30 cellular contexts compared by ENCODE assay signal in the genomic region with DNA sequence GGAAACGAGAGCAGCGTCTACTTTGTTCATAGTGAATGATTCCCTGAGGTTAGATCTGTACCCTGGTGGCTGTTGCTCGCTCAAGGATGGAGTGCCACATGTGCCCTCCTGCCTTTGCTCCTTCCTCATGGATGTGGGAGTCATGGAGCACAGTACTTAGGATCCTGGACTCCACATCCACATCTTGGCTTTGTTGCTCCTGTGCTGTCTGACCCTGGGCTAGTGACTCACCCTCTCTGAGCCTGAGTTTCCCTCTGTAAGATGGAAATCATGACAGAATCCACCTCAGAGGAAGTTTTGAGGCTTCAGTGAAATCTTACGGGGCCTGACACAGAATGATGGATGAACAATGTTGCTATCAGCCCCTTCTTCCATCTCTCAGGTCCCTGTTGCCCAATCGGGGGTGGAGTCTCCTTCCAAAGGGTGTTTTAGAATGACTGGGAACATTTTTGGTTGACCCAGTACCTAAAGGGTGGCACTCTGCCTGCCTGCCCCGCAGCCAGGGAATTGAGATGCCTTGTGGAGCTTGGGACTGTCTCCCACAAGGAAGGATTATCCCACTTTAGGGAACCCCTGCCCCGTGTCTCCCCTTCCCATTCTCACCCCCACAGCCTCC. TPM values are rescaled to one million over a fixed set of nuclear protein-coding genes. Genes with fewer than 3 reads are reported as not detected.
DNase-seq lines count a peak whose midpoint lies in the region; TF ChIP-seq lines count a peak whose summit lies in the region.
"Had no signal": no experiment of that assay in that cellular context is flagged by ENCODE, and none has a peak within 500 bp of the region (broad histone marks: within the 10 kb centered on the region; RNA-seq: fewer than 3 reads in every experiment).

No MANE protein-coding gene starts in this region.

- H3K4me2 ChIP-seq in BLaER1 (no peak overlapping the region), mammary epithelial cell (ENCODE audit: insufficient read depth, low read depth, low read length) (no peak overlapping the region)
- H3K4me2 ChIP-seq: GM23338, neural progenitor cell had no signal

- H3K9ac ChIP-seq in BLaER1 (peak overlapping the region; percentile 34; the same call in 1 of the 2 replicates), mammary epithelial cell (ENCODE audit: insufficient read depth, low read length) (no peak overlapping the region)
- H3K9ac ChIP-seq: neural progenitor cell had no signal

- H2AFZ ChIP-seq in mammary epithelial cell (ENCODE audit: low read depth, low read length), result no peak overlapping the region
- H2AFZ ChIP-seq: GM23338, neural progenitor cell had no signal

- POLR2A ChIA-PET in activated CD4-positive, alpha-beta T cell treated with anti-CD3 and anti-CD28 coated beads, Interleukin-2, amount 10 ng/mL, durations not matched to agents 7 days and 5 days (lab: Charles Lee), result no interaction called here

- H3K4me1 Mint-ChIP-seq in activated CD4-positive, alpha-beta T cell treated with anti-CD3 and anti-CD28 coated beads, Interleukin-2, amount 10 ng/mL, durations not matched to agents 7 days and 5 days, result peaks cover 7% of the 10 kb centered on the region
- H3K4me1 Mint-ChIP-seq in activated T-helper 2 cell treated with anti-CD3 and anti-CD28 coated beads, Interferon-gamma antibody, Interleukin-2, Interleukin-4, amounts not matched to agents 10 μg/mL and 5 μg/mL and 100 μg/mL, durations not matched to agents 14 hours and 24 hours and 36 hours (ENCODE audit: low read depth), result peaks cover 13% of the 10 kb centered on the region
- H3K4me1 Mint-ChIP-seq: neural progenitor cell had no signal

- H4K20me1 ChIP-seq in BLaER1 (peaks cover 44% of the 10 kb centered on the region), mammary epithelial cell (ENCODE audit: insufficient read depth, low read length) (no peaks in the 10 kb centered on the region)

- H3K36me3 ChIP-seq in BLaER1 (peaks cover 100% of the 10 kb centered on the region), mammary epithelial cell (ENCODE audit: insufficient read depth, low read length) (peaks cover 41% of the 10 kb centered on the region)
- H3K36me3 ChIP-seq: neural progenitor cell had no signal

- WGBS in mammary epithelial cell (ENCODE audit: low coverage, missing lambda C conversion rate), result 80% methylated on average over 7 of the region's 7 CpGs

- H3K4me1 ChIP-seq in BLaER1, result peaks cover 36% of the 10 kb centered on the region
- H3K4me1 ChIP-seq in mammary epithelial cell (ENCODE audit: insufficient read depth, low read length), result no peaks in the 10 kb centered on the region
- H3K4me1 ChIP-seq: ascending aorta, lower lobe of right lung, neural progenitor cell, right lobe of liver had no signal

- H3K27me3 ChIP-seq in BLaER1 (no peaks in the 10 kb centered on the region), mammary epithelial cell (ENCODE audit: insufficient read depth, low read length) (no peaks in the 10 kb centered on the region)
- H3K27me3 ChIP-seq: ascending aorta, dorsolateral prefrontal cortex, neural progenitor cell, right lobe of liver had no signal

- no peaks in the 10 kb centered on the region for H3K9me3 ChIP-seq in BLaER1
- H3K9me3 ChIP-seq in mammary epithelial cell (replicated peaks; ENCODE audit: insufficient read depth, low read length), result no peaks in the 10 kb centered on the region
- H3K9me3 ChIP-seq: ascending aorta, lower lobe of right lung, right lobe of liver had no signal

- H3K27me3 Mint-ChIP-seq in activated CD4-positive, alpha-beta T cell treated with anti-CD3 and anti-CD28 coated beads, Interleukin-2, amount 10 ng/mL, durations not matched to agents 7 days and 5 days, result no peaks in the 10 kb centered on the region
- no peaks in the 10 kb centered on the region for H3K27me3 Mint-ChIP-seq in activated T-helper 2 cell treated with anti-CD3 and anti-CD28 coated beads, Interferon-gamma antibody, Interleukin-2, Interleukin-4, amounts not matched to agents 10 μg/mL and 5 μg/mL and 100 μg/mL, durations not matched to agents 14 hours and 24 hours and 36 hours (ENCODE audit: low read depth)
- H3K27me3 Mint-ChIP-seq: type B pancreatic cell had no signal

- H3K27ac ChIP-seq in BLaER1 (no peak overlapping the region), mammary epithelial cell (ENCODE audit: insufficient read depth, low read depth, low read length) (no peak overlapping the region)
- H3K27ac ChIP-seq: ascending aorta, dorsolateral prefrontal cortex, lower lobe of right lung, neural progenitor cell, right lobe of liver had no signal

- no peaks in the 10 kb centered on the region for H3K9me3 Mint-ChIP-seq in activated CD4-positive, alpha-beta T cell treated with anti-CD3 and anti-CD28 coated beads, Interleukin-2, amount 10 ng/mL, durations not matched to agents 7 days and 5 days
- no peaks in the 10 kb centered on the region for H3K9me3 Mint-ChIP-seq in activated T-helper 2 cell treated with anti-CD3 and anti-CD28 coated beads, Interferon-gamma antibody, Interleukin-2, Interleukin-4, amounts not matched to agents 10 μg/mL and 5 μg/mL and 100 μg/mL, durations not matched to agents 14 hours and 24 hours and 36 hours
- H3K9me3 Mint-ChIP-seq: GM23338, neural progenitor cell, type B pancreatic cell had no signal

- dilution Hi-C loops in mammary epithelial cell (cut with HindIII; ENCODE audit: low sequenced_read_pairs), result loop anchor here (5.0 to 10.0 kb wide), 3 partner anchors 44 to 79 kb away; a partner anchor contains a TSS

- no peak overlapping the region for H3K27ac Mint-ChIP-seq in activated CD4-positive, alpha-beta T cell treated with anti-CD3 and anti-CD28 coated beads, Interleukin-2, amount 10 ng/mL, durations not matched to agents 7 days and 5 days
- H3K27ac Mint-ChIP-seq in activated T-helper 2 cell treated with anti-CD3 and anti-CD28 coated beads, Interferon-gamma antibody, Interleukin-2, Interleukin-4, amounts not matched to agents 10 μg/mL and 5 μg/mL and 100 μg/mL, durations not matched to agents 14 hours and 24 hours and 36 hours, result peak overlapping the region; percentile 84
- H3K27ac Mint-ChIP-seq: GM23338, neural progenitor cell, type B pancreatic cell had no signal

- no TSS peak for BruUV-seq in mammary epithelial cell (replicated peaks; lab: Mats Ljungman, UMichigan)

- H3K4me3 ChIP-seq in BLaER1, result no peak overlapping the region
- no peak overlapping the region for H3K4me3 ChIP-seq in foreskin fibroblast (ENCODE audit: low read depth in 1 of 2, low read length in 2 of 2)
- no peak overlapping the region for H3K4me3 ChIP-seq in mammary epithelial cell (replicated peaks in 1 of 3; ENCODE audit: insufficient read depth in 1 of 3, low read depth in 2 of 3, low read length in 3 of 3)
- H3K4me3 ChIP-seq: ascending aorta, dorsolateral prefrontal cortex, GM23338, lower lobe of right lung, neural progenitor cell, right lobe of liver had no signal

- CTCF ChIA-PET in activated CD4-positive, alpha-beta T cell treated with anti-CD3 and anti-CD28 coated beads, Interleukin-2, amount 10 ng/mL, durations not matched to agents 7 days and 5 days (lab: Charles Lee), result no interaction called here
- CTCF ChIA-PET in mammary epithelial cell (lab: Charles Lee; ENCODE audit: low non-redundant PET), result interaction anchor here (0.5 kb wide), 1 partner anchor 75 kb away, joined by 4 read pairs; no protein-coding TSS in a partner anchor

- DNase-seq in activated CD4-positive, alpha-beta T cell treated with anti-CD3 and anti-CD28 coated beads for 48 hours, result peak; percentile 45
- DNase-seq in activated CD4-positive, alpha-beta T cell treated with anti-CD3 and anti-CD28 coated beads, Interleukin-2, amount 10 ng/mL, durations not matched to agents 7 days and 5 days, result no peak
- DNase-seq in activated T-helper 2 cell treated with anti-CD3 and anti-CD28 coated beads, Interferon-gamma antibody, Interleukin-2, Interleukin-4, amounts not matched to agents 10 μg/mL and 5 μg/mL and 100 μg/mL, durations not matched to agents 14 hours and 24 hours and 36 hours (ENCODE audit: low spot score), result no peak
- DNase-seq in foreskin fibroblast (peak; percentile 14 to 26), DMS114 treated with DMSO at 0.1 percent for 48 hours (lab: John Stamatoyannopoulos, UW; ENCODE audit: unreplicated experiment) (no peak), mammary epithelial cell (no peak), NCI-H146 (lab: John Stamatoyannopoulos, UW) (no peak)
- DNase-seq: 8988T; activated CD4-positive, CD25-positive, alpha-beta regulatory T cell; activated gamma-delta T cell; DMS53; dorsolateral prefrontal cortex; GF-D8; glutamatergic neuron; Karpas-422; lower lobe of right lung; MV-4-11; NCI-H1694; NCI-H524; right lobe of liver; SHP77; T1000 had no signal

- in situ Hi-C loops in mammary epithelial cell (cut with MboI; ENCODE audit: low sequenced_read_pairs in 2 of 2), result no loop called here

- peaks cover 56% of the 10 kb centered on the region for H3K36me3 Mint-ChIP-seq in activated CD4-positive, alpha-beta T cell treated with anti-CD3 and anti-CD28 coated beads, Interleukin-2, amount 10 ng/mL, durations not matched to agents 7 days and 5 days (ENCODE audit: low read depth)
- H3K36me3 Mint-ChIP-seq in activated T-helper 2 cell treated with anti-CD3 and anti-CD28 coated beads, Interferon-gamma antibody, Interleukin-2, Interleukin-4, amounts not matched to agents 10 μg/mL and 5 μg/mL and 100 μg/mL, durations not matched to agents 14 hours and 24 hours and 36 hours (ENCODE audit: low read depth), result peaks cover 84% of the 10 kb centered on the region

- intact Hi-C loops in activated T-helper 2 cell treated with anti-CD3 and anti-CD28 coated beads, Interferon-gamma antibody, Interleukin-2, Interleukin-4, amounts not matched to agents 10 μg/mL and 5 μg/mL and 100 μg/mL, durations not matched to agents 14 hours and 24 hours and 36 hours (cut with micrococcal nuclease), result no loop called here
- intact Hi-C loops in mammary epithelial cell (cut with micrococcal nuclease), result no loop called here

- TF ChIP-seq CTCF in foreskin fibroblast (IDR thresholded peaks at IDR 0.05; ENCODE audit: low read depth, low read length) (no peak), mammary epithelial cell (conservative IDR thresholded peaks at IDR 0.05 in 1 of 2, IDR thresholded peaks at IDR 0.05 in 1 of 2; ENCODE audit: extremely low read depth in 1 of 2, insufficient read depth in 1 of 2, low read depth in 1 of 2, low read length in 2 of 2) (no peak)

- H3K79me2 ChIP-seq in mammary epithelial cell (ENCODE audit: insufficient read depth, low read length), result no peaks in the 10 kb centered on the region

- no peak overlapping the region for H3K4me3 Mint-ChIP-seq in activated CD4-positive, alpha-beta T cell treated with anti-CD3 and anti-CD28 coated beads, Interleukin-2, amount 10 ng/mL, durations not matched to agents 7 days and 5 days
- H3K4me3 Mint-ChIP-seq in activated T-helper 2 cell treated with anti-CD3 and anti-CD28 coated beads, Interferon-gamma antibody, Interleukin-2, Interleukin-4, amounts not matched to agents 10 μg/mL and 5 μg/mL and 100 μg/mL, durations not matched to agents 14 hours and 24 hours and 36 hours (ENCODE audit: low read depth), result no peak overlapping the region
- H3K4me3 Mint-ChIP-seq: GM23338, neural progenitor cell, type B pancreatic cell had no signal

RNA-seq across cellular contexts. Expression of a gene that starts 9.8 kb away (rescaled TPM):
- total RNA-seq in activated CD4-positive, alpha-beta T cell treated with anti-CD3 and anti-CD28 coated beads, Interleukin-2, amount 10 ng/mL, durations not matched to agents 7 days and 5 days, result 10 to 100 TPM; 45.7 to 56.8 TPM
- total RNA-seq in activated T-helper 2 cell treated with anti-CD3 and anti-CD28 coated beads, Interferon-gamma antibody, Interleukin-2, Interleukin-4, amounts not matched to agents 10 μg/mL and 5 μg/mL and 100 μg/mL, durations not matched to agents 14 hours and 24 hours and 36 hours, result 110 and 115 TPM in 2 replicates
- 10 to 100 TPM; 36.0 to 96.0 TPM for total RNA-seq in mammary epithelial cell
- polyA plus RNA-seq in mammary epithelial cell, result 75.8 TPM
- 138 TPM for polyA minus RNA-seq in mammary epithelial cell

RNA-seq across cellular contexts. Expression of a gene that starts 25.4 kb away (rescaled TPM):
- 100 to 1,000 TPM; 144 to 150 TPM for total RNA-seq in activated CD4-positive, alpha-beta T cell treated with anti-CD3 and anti-CD28 coated beads, Interleukin-2, amount 10 ng/mL, durations not matched to agents 7 days and 5 days
- total RNA-seq in activated T-helper 2 cell treated with anti-CD3 and anti-CD28 coated beads, Interferon-gamma antibody, Interleukin-2, Interleukin-4, amounts not matched to agents 10 μg/mL and 5 μg/mL and 100 μg/mL, durations not matched to agents 14 hours and 24 hours and 36 hours, result 163 and 169 TPM in 2 replicates
- 100 to 1,000 TPM in 1 of 2 donors, 10 to 100 TPM in 1; 66.7 to 120 TPM for total RNA-seq in mammary epithelial cell
- polyA plus RNA-seq in mammary epithelial cell, result 74.5 TPM
- polyA minus RNA-seq in mammary epithelial cell, result 177 TPM

RNA-seq across cellular contexts. Expression of a gene that starts 27.9 kb away (rescaled TPM):
- total RNA-seq in activated CD4-positive, alpha-beta T cell treated with anti-CD3 and anti-CD28 coated beads, Interleukin-2, amount 10 ng/mL, durations not matched to agents 7 days and 5 days, result under 1 TPM in 1 of 2 experiments, not detected in 1; 0.35 TPM
- total RNA-seq in activated T-helper 2 cell treated with anti-CD3 and anti-CD28 coated beads, Interferon-gamma antibody, Interleukin-2, Interleukin-4, amounts not matched to agents 10 μg/mL and 5 μg/mL and 100 μg/mL, durations not matched to agents 14 hours and 24 hours and 36 hours, result 1.6 and 1.8 TPM in 2 replicates
- 1 to 10 TPM in 1 of 2 donors, under 1 TPM in 1; 0.33 to 1.9 TPM for total RNA-seq in mammary epithelial cell
- 1.9 TPM for polyA plus RNA-seq in mammary epithelial cell
- not detected for polyA minus RNA-seq in mammary epithelial cell
- total RNA-seq: ascending aorta, lower lobe of right lung, mucosa of gallbladder, posterior vena cava, right lobe of liver, subcutaneous adipose tissue had no signal

RNA-seq across cellular contexts. Expression of a gene that starts 35.1 kb away (rescaled TPM):
- total RNA-seq in activated CD4-positive, alpha-beta T cell treated with anti-CD3 and anti-CD28 coated beads, Interleukin-2, amount 10 ng/mL, durations not matched to agents 7 days and 5 days, result 1,000 to 10,000 TPM; 2,465 to 3,009 TPM
- 2,627 and 2,674 TPM in 2 replicates for total RNA-seq in activated T-helper 2 cell treated with anti-CD3 and anti-CD28 coated beads, Interferon-gamma antibody, Interleukin-2, Interleukin-4, amounts not matched to agents 10 μg/mL and 5 μg/mL and 100 μg/mL, durations not matched to agents 14 hours and 24 hours and 36 hours
- total RNA-seq in mammary epithelial cell, result 1,000 to 10,000 TPM in 1 of 2 donors, 100 to 1,000 TPM in 1; 361 to 1,710 TPM
- polyA plus RNA-seq in mammary epithelial cell, result 3,363 TPM
- polyA minus RNA-seq in mammary epithelial cell, result 1,696 TPM

RNA-seq across cellular contexts. Expression of a gene that starts 44.1 kb away (rescaled TPM):
- not detected for total RNA-seq in activated CD4-positive, alpha-beta T cell treated with anti-CD3 and anti-CD28 coated beads, Interleukin-2, amount 10 ng/mL, durations not matched to agents 7 days and 5 days
- total RNA-seq in activated T-helper 2 cell treated with anti-CD3 and anti-CD28 coated beads, Interferon-gamma antibody, Interleukin-2, Interleukin-4, amounts not matched to agents 10 μg/mL and 5 μg/mL and 100 μg/mL, durations not matched to agents 14 hours and 24 hours and 36 hours, result not detected in 2 replicates
- not detected for total RNA-seq in mammary epithelial cell
- not detected for polyA plus RNA-seq in mammary epithelial cell
- polyA minus RNA-seq in mammary epithelial cell, result not detected
- total RNA-seq: ascending aorta, lower lobe of right lung, mucosa of gallbladder, posterior vena cava, right lobe of liver, subcutaneous adipose tissue had no signal

Comparison
In these comparisons a context has a peak if more than half of its experiments do, and no peak if none do; other contexts are left out.
1. DNase-seq: peak in activated CD4-positive, alpha-beta T cell treated with anti-CD3 and anti-CD28 coated beads for 48 hours (single experiment) and foreskin fibroblast (2 of 2); none in activated CD4-positive, alpha-beta T cell treated with anti-CD3 and anti-CD28 coated beads, Interleukin-2, amount 10 ng/mL, durations not matched to agents 7 days and 5 days (single experiment), activated T-helper 2 cell treated with anti-CD3 and anti-CD28 coated beads, Interferon-gamma antibody, Interleukin-2, Interleukin-4, amounts not matched to agents 10 μg/mL and 5 μg/mL and 100 μg/mL, durations not matched to agents 14 hours and 24 hours and 36 hours (single experiment), DMS114 treated with DMSO at 0.1 percent for 48 hours (single experiment), mammary epithelial cell (single experiment) and NCI-H146 (single experiment).